34 cellular contexts compared by ENCODE assay signal in genomic region chr5:161614342-161614741, GRCh38.
"Had no signal": no experiment of that assay in that cellular context is flagged by ENCODE, and none has a peak within 500 bp of the region (broad histone marks: within the 10 kb centered on the region; RNA-seq: fewer than 3 reads in every experiment).

No MANE protein-coding gene starts in this region.

- H3K27me3 ChIP-seq: MG63 had no signal

- H3K4me3 ChIP-seq: MG63 had no signal

- H3K4me2 ChIP-seq: KMS-11 had no signal

- H3K36me3 ChIP-seq: MG63 had no signal

- H3K9ac ChIP-seq: KMS-11 had no signal

- H3K27ac ChIP-seq: KMS-11 had no signal

- H3K9me3 ChIP-seq: MG63 had no signal

- DNase-seq: Karpas-422, Kasumi-1, MG63, MV-4-11, NCI-H1048, NCI-H1092, NCI-H1092 treated with DMSO at 0.1 percent for 48 hours, NCI-H1105, NCI-H1105 treated with DMSO at 0.1 percent for 48 hours, NCI-H1417, NCI-H1417 treated with DMSO at 0.1 percent for 48 hours, NCI-H1436, NCI-H1436 treated with DMSO at 0.1 percent for 48 hours, NCI-H146, NCI-H1694, NCI-H1694 treated with DMSO at 0.1 percent for 48 hours, NCI-H187, NCI-H187 treated with DMSO at 0.1 percent for 48 hours, NCI-H1930, NCI-H2029, NCI-H2029 treated with DMSO at 0.1 percent for 48 hours, NCI-H2081, NCI-H2081 treated with DMSO at 0.1 percent for 48 hours, NCI-H2107, NCI-H2171, NCI-H2171 treated with DMSO at 0.1 percent for 48 hours, NCI-H2227 treated with DMSO at 0.1 percent for 48 hours, NCI-H226, NCI-H345, NCI-H446, NCI-H446 treated with DMSO at 0.1 percent for 48 hours, NCI-H510A, NCI-H510A treated with DMSO at 0.1 percent for 48 hours had no signal
